Comparison of ENCODE assay signal across 25 cellular contexts in genomic region chr3:128996741-128997140, GRCh38. TPM values are rescaled to one million over a fixed set of nuclear protein-coding genes. Genes with fewer than 3 reads are reported as not detected.
"Had no signal": no experiment of that assay in that cellular context is flagged by ENCODE, and none has a peak within 500 bp of the region (broad histone marks: within the 10 kb centered on the region; RNA-seq: fewer than 3 reads in every experiment).

No MANE protein-coding gene starts in this region.

- H3K4me1 ChIP-seq: uterus had no signal

- H3K36me3 Mint-ChIP-seq: naive thymus-derived CD8-positive, alpha-beta T cell had no signal

- H3K4me3 ChIP-seq: esophagus muscularis mucosa, heart right ventricle, right lobe of liver, testis, uterus had no signal

- H3K36me3 ChIP-seq: esophagus muscularis mucosa, heart right ventricle, right lobe of liver, uterus, WERI-Rb-1 had no signal

- ATAC-seq: activated CD4-positive, CD25-positive, alpha-beta regulatory T cell treated with anti-CD3 and anti-CD28 coated beads, Interleukin-2, amount 50 U/mL, for 24 hours; activated CD8-positive, alpha-beta T cell treated with anti-CD3 and anti-CD28 coated beads for 36 hours; activated T-cell treated with anti-CD3 and anti-CD28 coated beads, Interleukin-2, amount 50 U/mL, for 4 hours; activated T-helper 17 cell treated with anti-CD3 and anti-CD28 coated beads, Interleukin-2, amount 50 U/mL, for 72 hours; foreskin keratinocyte; heart right ventricle; naive thymus-derived CD8-positive, alpha-beta T cell; right lobe of liver; stimulated activated naive CD8-positive, alpha-beta T cell treated with anti-CD3 and anti-CD28 coated beads, Interleukin-15, Interleukin-2, amounts not matched to agents 100 U/mL and 50 U/mL, for 24 hours had no signal

- H3K9me3 ChIP-seq: esophagus muscularis mucosa, heart right ventricle, right lobe of liver, testis, uterus had no signal

- H3K27ac ChIP-seq: esophagus muscularis mucosa, foreskin keratinocyte, heart right ventricle, right lobe of liver, testis, uterus, WERI-Rb-1 had no signal

- H3K4me1 Mint-ChIP-seq: activated T-helper 17 cell treated with anti-CD3 and anti-CD28 coated beads, Interleukin-2, amount 50 U/mL, for 72 hours had no signal

- DNase-seq: activated CD4-positive, alpha-beta T cell treated with anti-CD3 and anti-CD28 coated beads, Interleukin-2, amount 10 ng/mL, durations not matched to agents 7 days and 5 days; activated CD8-positive, alpha-beta T cell treated with anti-CD3 and anti-CD28 coated beads for 36 hours; activated gamma-delta T cell treated with Interleukin-2 at 50 U/mL for 16 hours; activated naive CD4-positive, alpha-beta T cell treated with anti-CD3 and anti-CD28 coated beads, Interleukin-2, amount 50 U/mL, for 16 hours; activated T-cell treated with anti-CD3 and anti-CD28 coated beads, Interleukin-2, amount 50 U/mL, for 4 hours; amniotic stem cell; foreskin keratinocyte; heart right ventricle; naive thymus-derived CD8-positive, alpha-beta T cell; right lobe of liver; stimulated activated CD4-positive, alpha-beta T cell treated with anti-CD3 and anti-CD28 coated beads, Interleukin-4, amount 100 ng/mL, for 1 hour; stimulated activated naive CD8-positive, alpha-beta T cell treated with anti-CD3 and anti-CD28 coated beads, Interleukin-15, Interleukin-2, amounts not matched to agents 100 U/mL and 50 U/mL, for 24 hours; T-helper 1 cell; testis; trophoblast cell; WERI-Rb-1 had no signal

- H3K27ac Mint-ChIP-seq: activated CD4-positive, alpha-beta T cell treated with anti-CD3 and anti-CD28 coated beads, Interleukin-2, amount 10 ng/mL, durations not matched to agents 7 days and 5 days; activated CD8-positive, alpha-beta T cell treated with anti-CD3 and anti-CD28 coated beads for 36 hours; activated T-helper 17 cell treated with anti-CD3 and anti-CD28 coated beads, Interleukin-2, amount 50 U/mL, for 72 hours; dendritic cell treated with granulocyte-macrophage colony-stimulating factor and Interleukin-4, amounts not matched to agents 40 ng/mL and 50 ng/mL, for 4 days had no signal

- H3K27me3 ChIP-seq: testis, uterus had no signal

- H3K4me3 Mint-ChIP-seq: activated CD4-positive, alpha-beta T cell treated with anti-CD3 and anti-CD28 coated beads, Interleukin-2, amount 10 ng/mL, durations not matched to agents 7 days and 5 days; activated CD8-positive, alpha-beta T cell treated with anti-CD3 and anti-CD28 coated beads for 36 hours; activated T-cell treated with anti-CD3 and anti-CD28 coated beads, Interleukin-2, amount 50 U/mL, for 4 hours; activated T-helper 17 cell treated with anti-CD3 and anti-CD28 coated beads, Interleukin-2, amount 50 U/mL, for 72 hours; dendritic cell treated with granulocyte-macrophage colony-stimulating factor and Interleukin-4, amounts not matched to agents 40 ng/mL and 50 ng/mL, for 4 days; naive thymus-derived CD8-positive, alpha-beta T cell had no signal

RNA-seq across cellular contexts. Expression of gene CFAP92, which starts 2.9 kb away (rescaled TPM):
- total RNA-seq: chondrocyte, osteocyte had no signal

RNA-seq across cellular contexts. Expression of gene EFCC1, which starts 4.4 kb away (rescaled TPM):
- total RNA-seq: activated T-helper 17 cell treated with anti-CD3 and anti-CD28 coated beads, Interleukin-2, amount 50 U/mL, for 72 hours; chondrocyte; foreskin keratinocyte; kidney epithelial cell; osteocyte; renal cortical epithelial cell had no signal
